8 cellular contexts compared by ENCODE assay signal in the genomic region with DNA sequence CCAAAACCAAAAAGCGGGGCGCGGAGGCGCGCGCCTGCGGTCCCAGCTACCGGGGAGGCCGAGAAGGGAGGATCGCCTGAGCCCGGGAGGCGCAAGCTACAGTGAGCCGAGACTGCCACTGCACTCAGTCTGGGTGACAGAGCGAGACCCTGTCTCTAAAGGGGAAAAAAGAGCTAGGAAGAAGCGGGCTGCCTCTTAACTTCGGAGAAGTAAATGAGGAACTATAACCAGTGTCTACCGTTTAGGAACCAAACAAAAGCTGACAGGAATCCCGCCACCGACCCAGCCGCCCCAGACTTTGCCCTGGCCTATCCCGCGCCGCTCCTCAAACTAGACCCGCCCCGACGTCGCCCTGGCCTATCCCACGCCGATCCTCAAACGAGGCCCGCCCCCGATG. TPM values are rescaled to one million over a fixed set of nuclear protein-coding genes. Genes with fewer than 3 reads are reported as not detected.
DNase-seq lines count a peak whose midpoint lies in the region; ATAC-seq, FAIRE-seq and TF ChIP-seq lines count a peak whose summit lies in the region.

No MANE protein-coding gene starts in this region.

- H4K20me1 ChIP-seq in OCI-LY3 (ENCODE audit: insufficient read depth, low read length) = no peaks in the 10 kb centered on the region

- peak overlapping the region; percentile 89 for H3K9ac ChIP-seq in OCI-LY3 (ENCODE audit: low read length)

- peaks cover 37% of the 10 kb centered on the region for H3K4me1 Mint-ChIP-seq in CD4-positive, alpha-beta T cell (ENCODE audit: low read depth)
- H3K4me1 Mint-ChIP-seq in endothelial cell (ENCODE audit: unreplicated experiment) = peaks cover 14% of the 10 kb centered on the region
- H3K4me1 Mint-ChIP-seq in progenitor cell of endocrine pancreas (ENCODE audit: low read depth) = peaks cover 17% of the 10 kb centered on the region

- H3K9me3 ChIP-seq in CD4-positive, alpha-beta T cell (ENCODE audit: control insufficient read depth, low read length) = no peaks in the 10 kb centered on the region
- H3K9me3 ChIP-seq in OCI-LY3 (ENCODE audit: insufficient read depth, low read length) = no peaks in the 10 kb centered on the region

- peaks cover 42% of the 10 kb centered on the region for H3K36me3 Mint-ChIP-seq in CD4-positive, alpha-beta T cell (ENCODE audit: low read depth)
- H3K36me3 Mint-ChIP-seq in endothelial cell (ENCODE audit: low read depth, unreplicated experiment) (peaks cover 23% of the 10 kb centered on the region), progenitor cell of endocrine pancreas (ENCODE audit: insufficient read depth) (peaks cover 3% of the 10 kb centered on the region)

- peak overlapping the region; percentile 93; the same call in 1 of the 2 replicates for H2AFZ ChIP-seq in OCI-LY3 (ENCODE audit: low read depth, low read length)

- H3K9me3 Mint-ChIP-seq in CD4-positive, alpha-beta T cell = no peaks in the 10 kb centered on the region
- no peaks in the 10 kb centered on the region for H3K9me3 Mint-ChIP-seq in endothelial cell (ENCODE audit: unreplicated experiment)
- no peaks in the 10 kb centered on the region for H3K9me3 Mint-ChIP-seq in progenitor cell of endocrine pancreas (ENCODE audit: low read depth)

- peak overlapping the region; percentile 94 for H3K4me3 ChIP-seq in OCI-LY3 (ENCODE audit: low read length)

- peak overlapping the region; percentile 96 for H3K4me3 Mint-ChIP-seq in CD4-positive, alpha-beta T cell
- H3K4me3 Mint-ChIP-seq in endothelial cell (ENCODE audit: unreplicated experiment) = peak overlapping the region; percentile 91
- H3K4me3 Mint-ChIP-seq in progenitor cell of endocrine pancreas (ENCODE audit: low read depth) = peak overlapping the region; percentile 77

- no peaks in the 10 kb centered on the region for H3K27me3 ChIP-seq in CD4-positive, alpha-beta T cell (ENCODE audit: control insufficient read depth, insufficient read depth, low read length)
- no peaks in the 10 kb centered on the region for H3K27me3 ChIP-seq in OCI-LY3 (ENCODE audit: low read depth, low read length)

- peak overlapping the region; percentile 97 for H3K27ac Mint-ChIP-seq in CD4-positive, alpha-beta T cell
- H3K27ac Mint-ChIP-seq in endothelial cell (ENCODE audit: unreplicated experiment) (no peak overlapping the region), progenitor cell of endocrine pancreas (peak overlapping the region; percentile 97)

- H3K27ac ChIP-seq in CD4-positive, alpha-beta T cell (ENCODE audit: low read depth, low read length) = peak overlapping the region; percentile 52
- peak overlapping the region; percentile 85 for H3K27ac ChIP-seq in OCI-LY3 (ENCODE audit: low read length)

- peaks cover 44% of the 10 kb centered on the region for H3K79me2 ChIP-seq in OCI-LY3 (ENCODE audit: low read length)

- CTCF ChIA-PET in CD4-positive, alpha-beta T cell (lab: Charles Lee) = interaction anchor here (1.0 to 2.6 kb wide), 4 partner anchors 16 to 74 kb away, joined by 4 to 15 read pairs (median 8); a partner anchor contains a TSS

- DNase-seq in CD4-positive, alpha-beta T cell = no peak
- no peak for DNase-seq in endothelial cell (ENCODE audit: low spot score)
- no peak for DNase-seq in progenitor cell of endocrine pancreas (ENCODE audit: low spot score, unreplicated experiment)
- DNase-seq in stimulated activated CD4-positive, alpha-beta T cell treated with anti-CD3 and anti-CD28 coated beads, Interleukin-4, amount 100 ng/mL, for 24 hours = no peak
- DNase-seq in GM03348 (ENCODE audit: low spot score) = no peak
- DNase-seq in HTR-8/SVneo (ENCODE audit: insufficient read length, low spot score) = no peak

- H3K4me2 ChIP-seq in OCI-LY3 (ENCODE audit: low read length) = peak overlapping the region; percentile 95

- H3K4me1 ChIP-seq in OCI-LY3 (ENCODE audit: low read length) = peaks cover 19% of the 10 kb centered on the region

- no peaks in the 10 kb centered on the region for H3K27me3 Mint-ChIP-seq in CD4-positive, alpha-beta T cell
- H3K27me3 Mint-ChIP-seq in endothelial cell (ENCODE audit: unreplicated experiment) (peaks cover 12% of the 10 kb centered on the region), progenitor cell of endocrine pancreas (no peaks in the 10 kb centered on the region)

- FAIRE-seq in HTR-8/SVneo (lab: Jason Lieb, UNC) = no peak

- no peak for ATAC-seq in CD4-positive, alpha-beta T cell (ENCODE audit: poor library complexity)
- peak; percentile 2 for ATAC-seq in GM21390 (IDR thresholded peaks at IDR 0.05; ENCODE audit: unreplicated experiment)

- POLR2A ChIA-PET in CD4-positive, alpha-beta T cell (lab: Charles Lee) = interaction anchor here (0.6 to 2.6 kb wide), 23 partner anchors 16 to 587 kb away, joined by 3 to 30 read pairs (median 5); a partner anchor contains a TSS

- H3K36me3 ChIP-seq in OCI-LY3 (replicated peaks; ENCODE audit: low read depth, low read length) = peaks cover 8% of the 10 kb centered on the region

- intact Hi-C loops in CD4-positive, alpha-beta T cell (cut with DNase I, micrococcal nuclease) = loop anchor here (1.0 to 10.0 kb wide), 7 partner anchors 16 to 1038 kb away; a partner anchor contains a TSS

- TF ChIP-seq CTCF in CD4-positive, alpha-beta T cell (IDR thresholded peaks at IDR 0.05) = no peak
- TF ChIP-seq CTCF in OCI-LY3 (IDR thresholded peaks at IDR 0.05; ENCODE audit: low read depth, low read length) (no peak), endothelial cell (IDR thresholded peaks at IDR 0.05; ENCODE audit: unreplicated experiment) (no peak), progenitor cell of endocrine pancreas (IDR thresholded peaks at IDR 0.05; ENCODE audit: unreplicated experiment) (no peak)

RNA-seq across cellular contexts. Expression of a gene that starts 0.6 kb away (rescaled TPM):
- 100 to 1,000 TPM; 111 to 124 TPM for total RNA-seq in CD4-positive, alpha-beta T cell
- total RNA-seq in endothelial cell (ENCODE audit: unreplicated experiment) = 84.3 TPM
- 98.6 and 116 TPM in 2 replicates for total RNA-seq in progenitor cell of endocrine pancreas

RNA-seq across cellular contexts. Expression of a gene that starts 28.3 kb away (rescaled TPM):
- total RNA-seq in CD4-positive, alpha-beta T cell = 1 to 10 TPM; 2.0 to 2.7 TPM
- total RNA-seq in endothelial cell (ENCODE audit: unreplicated experiment) = 6.1 TPM
- total RNA-seq in progenitor cell of endocrine pancreas = 8.9 and 9.7 TPM in 2 replicates

RNA-seq across cellular contexts. Expression of a gene that starts 43.2 kb away (rescaled TPM):
- total RNA-seq in CD4-positive, alpha-beta T cell = 10 to 100 TPM; 58.8 to 66.5 TPM
- total RNA-seq in endothelial cell (ENCODE audit: unreplicated experiment) = 133 TPM
- total RNA-seq in progenitor cell of endocrine pancreas = 147 and 151 TPM in 2 replicates

RNA-seq across cellular contexts. Expression of a gene that starts 48.6 kb away (rescaled TPM):
- total RNA-seq in CD4-positive, alpha-beta T cell = 1 to 10 TPM; 2.9 to 3.0 TPM
- total RNA-seq in endothelial cell (ENCODE audit: unreplicated experiment) (2.4 TPM), progenitor cell of endocrine pancreas (12.3 and 12.6 TPM in 2 replicates)
